ENCODE assay signal across 16 cellular contexts in the genomic region with DNA sequence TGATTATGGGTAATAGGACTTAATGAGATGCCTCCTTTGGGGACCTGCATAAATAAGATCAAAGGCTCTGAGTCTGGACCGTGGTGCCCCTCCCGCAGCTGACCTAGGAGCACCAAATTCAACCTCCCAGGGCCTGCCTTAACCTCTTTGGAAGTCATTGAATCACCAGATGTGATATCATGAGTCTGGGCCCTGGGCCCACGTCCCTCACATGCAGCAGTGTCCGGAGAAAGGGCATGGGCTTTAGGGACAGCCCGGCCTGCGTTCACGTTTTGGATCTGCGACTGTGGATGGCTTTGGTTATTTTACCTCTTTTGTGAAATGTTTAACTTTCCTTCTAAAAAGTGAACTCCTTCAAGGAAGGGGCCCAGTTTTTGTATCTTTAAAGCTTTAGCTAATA.
DNase-seq lines count a peak whose midpoint lies in the region; ATAC-seq and TF ChIP-seq lines count a peak whose summit lies in the region.
"Had no signal": no experiment of that assay in that cellular context is flagged by ENCODE, and none has a peak within 500 bp of the region (broad histone marks: within the 10 kb centered on the region; RNA-seq: fewer than 3 reads in every experiment).

No MANE protein-coding gene starts in this region.

- peak overlapping the region; percentile 79 for H3K27ac Mint-ChIP-seq in nephron progenitor cell
- H3K27ac Mint-ChIP-seq: B cell; CD8-positive, alpha-beta T cell; HFFc6 had no signal

- intact Hi-C loops in left ventricle myocardium superior (cut with micrococcal nuclease) (no loop called here), Right ventricle myocardium inferior (cut with DNase I) (no loop called here), sciatic nerve (cut with DNase I) (no loop called here)

- ATAC-seq in left ventricle myocardium superior (peak; percentile 62), Right ventricle myocardium inferior (no peak), sciatic nerve (peak; percentile 28), HG02798 (IDR thresholded peaks at IDR 0.05; ENCODE audit: poor library complexity, unreplicated experiment) (no peak), HG02973 (IDR thresholded peaks at IDR 0.05; ENCODE audit: unreplicated experiment) (no peak)
- ATAC-seq: CD8-positive, alpha-beta T cell; HCT116; HepG2 had no signal

- no peak overlapping the region for H3K4me3 Mint-ChIP-seq in nephron progenitor cell
- H3K4me3 Mint-ChIP-seq: B cell; CD8-positive, alpha-beta T cell; HFFc6 had no signal

- H3K4me1 Mint-ChIP-seq in nephron progenitor cell = peaks cover 48% of the 10 kb centered on the region

- H3K9me3 Mint-ChIP-seq in nephron progenitor cell = peaks cover 14% of the 10 kb centered on the region

- TF ChIP-seq CTCF in nephron progenitor cell (IDR thresholded peaks at IDR 0.05) = no peak

- peaks cover 3% of the 10 kb centered on the region for H3K27me3 Mint-ChIP-seq in nephron progenitor cell (ENCODE audit: low read depth, poor library complexity)
- H3K27me3 Mint-ChIP-seq: B cell had no signal

- DNase-seq in left ventricle myocardium superior = no peak
- DNase-seq in Right ventricle myocardium inferior (ENCODE audit: missing footprints) = no peak
- no peak for DNase-seq in nephron progenitor cell
- no peak for DNase-seq in sciatic nerve (ENCODE audit: low spot score)
- no peak for DNase-seq in NCI-H748 treated with DMSO at 0.1 percent for 48 hours (lab: John Stamatoyannopoulos, UW)
- DNase-seq: Calu3; CD8-positive, alpha-beta T cell; DMS79 treated with DMSO at 0.1 percent for 48 hours; GF-D8; GOT3; HFFc6 had no signal

- peaks cover 6% of the 10 kb centered on the region for H3K36me3 Mint-ChIP-seq in nephron progenitor cell (ENCODE audit: low read depth)
- H3K36me3 Mint-ChIP-seq: CD8-positive, alpha-beta T cell had no signal

Comparison
In these comparisons a context has a peak if more than half of its experiments do, and no peak if none do; other contexts are left out.
1. ATAC-seq: peak in left ventricle myocardium superior (single experiment) and sciatic nerve (single experiment); none in Right ventricle myocardium inferior (single experiment), HG02798 (single experiment) and HG02973 (single experiment).